In genomic region chr7:1653500-1653899, GRCh38 we compare ENCODE assay signal across 24 cellular contexts.
"Had no signal": no experiment of that assay in that cellular context is flagged by ENCODE, and none has a peak within 500 bp of the region (broad histone marks: within the 10 kb centered on the region; RNA-seq: fewer than 3 reads in every experiment).

No MANE protein-coding gene starts in this region.

- H3K27ac ChIP-seq: dorsolateral prefrontal cortex, gastroesophageal sphincter, heart left ventricle, left ventricle myocardium inferior, lower lobe of right lung, ovary, psoas muscle, skin epidermis, suprapubic skin, transverse colon had no signal

- H3K9me3 ChIP-seq: heart left ventricle, left ventricle myocardium inferior, lower lobe of right lung, ovary, psoas muscle, suprapubic skin, transverse colon had no signal

- ATAC-seq: gastroesophageal sphincter; heart left ventricle; left colon; natural killer cell treated with Interleukin-12 subunit alpha and Interleukin-12 subunit beta and Interleukin-15 and Interleukin-18, amount 100 ng/mL, for 72 hours; psoas muscle; right cardiac atrium; stimulated activated naive CD8-positive, alpha-beta T cell treated with anti-CD3 and anti-CD28 coated beads, Interleukin-15, amount 100 ng/mL, for 72 hours had no signal

- DNase-seq: dorsolateral prefrontal cortex; effector CD4-positive, alpha-beta T cell; foreskin fibroblast; hippocampal formation; left colon; left ventricle myocardium inferior; lower lobe of right lung; nucleus accumbens; ovary; stimulated activated CD4-positive, alpha-beta T cell treated with anti-CD3 and anti-CD28 coated beads, Interleukin-15, amount 100 ng/mL, for 24 hours; stimulated activated CD4-positive, alpha-beta T cell treated with anti-CD3 and anti-CD28 coated beads, Interleukin-4, amount 100 ng/mL, for 1 hour; stimulated activated CD8-positive, alpha-beta memory T cell treated with anti-CD3 and anti-CD28 coated beads, Interleukin-4, amount 100 ng/mL, for 48 hours; stimulated activated naive CD4-positive, alpha-beta T cell; stimulated activated naive CD8-positive, alpha-beta T cell treated with anti-CD3 and anti-CD28 coated beads, Interleukin-15, amount 100 ng/mL, for 72 hours; transverse colon had no signal

- H3K27me3 ChIP-seq: ovary had no signal

- FAIRE-seq: colon, islet of Langerhans had no signal

- H3K4me1 ChIP-seq: lower lobe of right lung, psoas muscle, transverse colon had no signal

- H3K36me3 ChIP-seq: gastroesophageal sphincter, heart left ventricle, left ventricle myocardium inferior, lower lobe of right lung, ovary, suprapubic skin, transverse colon had no signal

- H3K4me3 ChIP-seq: dorsolateral prefrontal cortex, gastroesophageal sphincter, heart left ventricle, left ventricle myocardium inferior, lower lobe of right lung, ovary, psoas muscle, skin epidermis, suprapubic skin, transverse colon had no signal
